In genomic region chr22:41523464-41524221, GRCh38 we compare ENCODE assay signal across 10 cellular contexts. TPM values are rescaled to one million over a fixed set of nuclear protein-coding genes. Genes with fewer than 3 reads are reported as not detected.
A peak's percentile ranks its signal among the peaks of the same experiment; 100 is the strongest.
DNase-seq lines count a peak whose midpoint lies in the region; ATAC-seq and TF ChIP-seq lines count a peak whose summit lies in the region.
"Had no signal": no experiment of that assay in that cellular context is flagged by ENCODE, and none has a peak within 500 bp of the region (broad histone marks: within the 10 kb centered on the region; RNA-seq: fewer than 3 reads in every experiment).

No MANE protein-coding gene starts in this region.

- DNase-seq in SK-N-SH, result peak; percentile 26
- no peak for DNase-seq in central memory CD8-positive, alpha-beta T cell (ENCODE audit: low spot score in 2 of 2)
- peak; percentile 43 to 45 for DNase-seq in lung microvascular endothelial cell (ENCODE audit: low read depth in 2 of 2)
- peak; percentile 45 to 81 for DNase-seq in tibial artery
- no peak for DNase-seq in activated effector memory CD4-positive, alpha-beta T cell treated with anti-CD3 and anti-CD28 coated beads, Interleukin-2, amount 50 U/mL, for 16 hours
- DNase-seq in LoVo (ENCODE audit: low spot score), result no peak
- no peak for DNase-seq in NCI-H2107 (lab: John Stamatoyannopoulos, UW)
- DNase-seq: 8988T; NK-92 treated with Interleukin-12 subunit alpha and Interleukin-12 subunit beta, amount 100 ng/mL, for 24 hours had no signal

- TF ChIP-seq RAD21 in SK-N-SH (IDR thresholded peaks at IDR 0.05; ENCODE audit: low read length), result no peak

- no peak; the same call in 2 of the 3 replicates for ATAC-seq in SK-N-SH treated with all-trans-retinoic acid at 6 μM for 48 hours
- no peak for ATAC-seq in central memory CD8-positive, alpha-beta T cell (replicated peaks; ENCODE audit: extremely low read depth, poor library complexity, severe bottlenecking)

- no peaks in the 10 kb centered on the region for H3K79me2 ChIP-seq in SK-N-SH (ENCODE audit: insufficient read depth)

- H3K4me1 Mint-ChIP-seq in central memory CD8-positive, alpha-beta T cell, result no peaks in the 10 kb centered on the region

- peak overlapping the region; percentile 29 for H3K27ac Mint-ChIP-seq in central memory CD8-positive, alpha-beta T cell (ENCODE audit: low read depth)

- no peaks in the 10 kb centered on the region for H4K20me1 ChIP-seq in SK-N-SH (ENCODE audit: insufficient read depth)

- H3K9me3 ChIP-seq in SK-N-SH (no peaks in the 10 kb centered on the region), tibial artery (no peaks in the 10 kb centered on the region)

- TF ChIP-seq EP300 in SK-N-SH (IDR thresholded peaks at IDR 0.05; ENCODE audit: borderline replicate concordance in 1 of 2, low read depth in 1 of 2, low read length in 1 of 2), result no peak

- no peak overlapping the region for H3K4me3 Mint-ChIP-seq in central memory CD8-positive, alpha-beta T cell

- 83% methylated on average over 1 of the region's 21 CpGs for WGBS in SK-N-SH (ENCODE audit: low lambda C conversion rate)

- TF ChIP-seq CTCF in SK-N-SH (IDR thresholded peaks at IDR 0.05), result no peak
- TF ChIP-seq CTCF in tibial artery (IDR thresholded peaks at IDR 0.05), result no peak

- no peaks in the 10 kb centered on the region for H3K27me3 ChIP-seq in SK-N-SH (ENCODE audit: insufficient read depth)
- H3K27me3 ChIP-seq in tibial artery, result no peaks in the 10 kb centered on the region

- CTCF ChIA-PET in SK-N-SH (lab: Yijun Ruan, JAX), result interaction anchor here (0.8 to 1.8 kb wide), 4 partner anchors 9 to 601 kb away, joined by 3 to 4 read pairs (median 4); no protein-coding TSS in a partner anchor

- peaks cover 0 to 6% of the 10 kb centered on the region in 2 experiments; a peak in 1 of 4 replicates for H3K4me1 ChIP-seq in SK-N-SH (ENCODE audit: control insufficient read depth in 1 of 2, insufficient read depth in 2 of 2, low read depth in 1 of 2, low read length in 1 of 2)
- H3K4me1 ChIP-seq in tibial artery, result peaks cover 0 to 47% (median 39%) of the 10 kb centered on the region in 4 donors

- H3K27ac ChIP-seq in SK-N-SH (ENCODE audit: low read depth in 2 of 2, low read length in 1 of 2), result peak overlapping the region in 1 of 2 experiments; percentile 22; a peak in 1 of 4 replicates
- peak overlapping the region; percentile 92 to 97 for H3K27ac ChIP-seq in tibial artery

- no peak overlapping the region for H2AFZ ChIP-seq in SK-N-SH (ENCODE audit: low read depth)

- H3K36me3 ChIP-seq in SK-N-SH (replicated peaks in 1 of 2; ENCODE audit: control insufficient read depth in 1 of 2, insufficient read depth in 2 of 2, low read length in 1 of 2), result peaks cover 0 to 12% of the 10 kb centered on the region in 2 experiments
- H3K36me3 ChIP-seq in tibial artery, result peaks cover 32 to 54% (median 34%) of the 10 kb centered on the region in 3 donors

- no peaks in the 10 kb centered on the region for H3K9me3 Mint-ChIP-seq in central memory CD8-positive, alpha-beta T cell

- H3K27me3 Mint-ChIP-seq in central memory CD8-positive, alpha-beta T cell, result no peaks in the 10 kb centered on the region

- no peaks in the 10 kb centered on the region for H3K9me2 ChIP-seq in SK-N-SH

- H3K4me3 ChIP-seq in SK-N-SH (ENCODE audit: low read depth in 2 of 2, low read length in 1 of 2) (no peak overlapping the region), tibial artery (no peak overlapping the region)

- no peak overlapping the region for H3K9ac ChIP-seq in SK-N-SH

- POLR2A ChIA-PET in SK-N-SH (lab: Yijun Ruan, JAX), result interaction anchor here (1.6 kb wide), 1 partner anchor 120 kb away, joined by 4 read pairs; no protein-coding TSS in a partner anchor

- no peaks in the 10 kb centered on the region for H3F3A ChIP-seq in SK-N-SH (replicated peaks; ENCODE audit: insufficient read depth)

- peaks cover 16% of the 10 kb centered on the region for H3K36me3 Mint-ChIP-seq in central memory CD8-positive, alpha-beta T cell (ENCODE audit: insufficient read depth)

- no peak overlapping the region for H3K4me2 ChIP-seq in SK-N-SH

- intact Hi-C loops in tibial artery (cut with DNase I; ENCODE audit: low total_unique reads), result no loop called here

TF ChIP-seq in SK-N-SH, 30 proteins besides CTCF, POLR2A, EP300 and RAD21 (continues in another document):
- TF ChIP-seq PBX3 (IDR thresholded peaks at IDR 0.05) (no peak), SIN3A (IDR thresholded peaks at IDR 0.05; ENCODE audit: borderline replicate concordance, low read depth, low read length) (no peak)

TF ChIP-seq in SK-N-SH treated with all-trans-retinoic acid at 6 μM for 48 hours, 23 proteins besides CTCF, POLR2A, EP300 and RAD21 (continues in another document):
- TF ChIP-seq ZC3H10 (CRISPR knock-in tag; IDR thresholded peaks at IDR 0.05) (no peak), TOX (CRISPR knock-in tag; IDR thresholded peaks at IDR 0.05; ENCODE audit: borderline replicate concordance) (no peak), CSRNP3 (CRISPR knock-in tag; IDR thresholded peaks at IDR 0.05) (no peak), ISL1 (CRISPR knock-in tag; IDR thresholded peaks at IDR 0.05) (no peak), ZNF8 (CRISPR knock-in tag; IDR thresholded peaks at IDR 0.05) (no peak), OSR1 (CRISPR knock-in tag; IDR thresholded peaks at IDR 0.05) (no peak), ZNF565 (CRISPR knock-in tag; conservative IDR thresholded peaks at IDR 0.05; ENCODE audit: low read depth) (no peak), TCF4 (CRISPR knock-in tag; IDR thresholded peaks at IDR 0.05; ENCODE audit: borderline replicate concordance) (no peak), TSHZ2 (CRISPR knock-in tag; IDR thresholded peaks at IDR 0.05) (no peak), RARB (CRISPR knock-in tag; IDR thresholded peaks at IDR 0.05) (no peak)

RNA-seq across cellular contexts. Expression of gene POLR3H, which starts 20.6 kb away (rescaled TPM):
- polyA plus RNA-seq in SK-N-SH (2012; rRNA removed), result 22.9 and 25.8 TPM in 2 replicates
- 17.1 and 22.6 TPM in 2 replicates for polyA plus RNA-seq in SK-N-SH (2012; cell fraction: cytosol; rRNA removed)
- polyA plus RNA-seq in SK-N-SH (2012; cell fraction: nucleus; rRNA removed), result 16.8 and 21.7 TPM in 2 replicates
- 9.3 and 9.6 TPM in 2 replicates for total RNA-seq in lung microvascular endothelial cell

RNA-seq across cellular contexts. Expression of gene CSDC2, which starts 37.2 kb away (rescaled TPM):
- 5.5 and 5.7 TPM in 2 replicates for polyA plus RNA-seq in SK-N-SH (2012; rRNA removed)
- polyA plus RNA-seq in SK-N-SH (2012; cell fraction: cytosol; rRNA removed), result 2.0 and 3.4 TPM in 2 replicates
- 11.8 and 13.9 TPM in 2 replicates for polyA plus RNA-seq in SK-N-SH (2012; cell fraction: nucleus; rRNA removed)
- total RNA-seq in lung microvascular endothelial cell, result not detected in 2 replicates

RNA-seq across cellular contexts. Expression of gene ACO2, which starts 54.7 kb away (rescaled TPM):
- 21.1 and 47.0 TPM in 2 replicates for polyA plus RNA-seq in SK-N-SH (2012; rRNA removed)
- 22.5 and 35.2 TPM in 2 replicates for polyA plus RNA-seq in SK-N-SH (2012; cell fraction: cytosol; rRNA removed)
- 35.9 and 40.9 TPM in 2 replicates for polyA plus RNA-seq in SK-N-SH (2012; cell fraction: nucleus; rRNA removed)
- total RNA-seq in lung microvascular endothelial cell, result 60.4 and 81.0 TPM in 2 replicates

RNA-seq across cellular contexts. Expression of gene PHF5A, which starts 55.2 kb away (rescaled TPM):
- 39.6 and 47.5 TPM in 2 replicates for polyA plus RNA-seq in SK-N-SH (2012; rRNA removed)
- polyA plus RNA-seq in SK-N-SH (2012; cell fraction: cytosol; rRNA removed), result 47.1 and 51.5 TPM in 2 replicates
- 7.8 and 15.5 TPM in 2 replicates for polyA plus RNA-seq in SK-N-SH (2012; cell fraction: nucleus; rRNA removed)
- 63.2 and 66.1 TPM in 2 replicates for total RNA-seq in lung microvascular endothelial cell

Comparison
In these comparisons a context has a peak if more than half of its experiments do, and no peak if none do; other contexts are left out.
1. DNase-seq: peak in SK-N-SH (single experiment), lung microvascular endothelial cell (2 of 2) and tibial artery (2 of 2); none in central memory CD8-positive, alpha-beta T cell (0 of 2), activated effector memory CD4-positive, alpha-beta T cell treated with anti-CD3 and anti-CD28 coated beads, Interleukin-2, amount 50 U/mL, for 16 hours (single experiment), LoVo (single experiment) and NCI-H2107 (single experiment).